Comparison of ENCODE assay signal across 9 cellular contexts in genomic region chr16:70577256-70577698, GRCh38. TPM values are rescaled to one million over a fixed set of nuclear protein-coding genes. Genes with fewer than 3 reads are reported as not detected.
DNase-seq lines count a peak whose midpoint lies in the region; ATAC-seq and TF ChIP-seq lines count a peak whose summit lies in the region.
"Had no signal": no experiment of that assay in that cellular context is flagged by ENCODE, and none has a peak within 500 bp of the region (broad histone marks: within the 10 kb centered on the region; RNA-seq: fewer than 3 reads in every experiment).

No MANE protein-coding gene starts in this region.

- CTCF ChIA-PET in activated CD8-positive, alpha-beta T cell treated with anti-CD3 and anti-CD28 coated beads for 36 hours (lab: Charles Lee), result no interaction called here
- CTCF ChIA-PET in activated CD8-positive, alpha-beta T cell treated with anti-CD3 and anti-CD28 coated beads, Interleukin-2, amount 10 ng/mL, durations not matched to agents 7 days and 5 days (lab: Charles Lee), result interaction anchor here (1.9 kb wide), 1 partner anchor 68 kb away, joined by 4 read pairs; no protein-coding TSS in a partner anchor

- H3K9me3 Mint-ChIP-seq in activated CD8-positive, alpha-beta T cell treated with anti-CD3 and anti-CD28 coated beads for 36 hours, result no peaks in the 10 kb centered on the region
- no peaks in the 10 kb centered on the region for H3K9me3 Mint-ChIP-seq in activated CD8-positive, alpha-beta T cell treated with anti-CD3 and anti-CD28 coated beads, Interleukin-2, amount 10 ng/mL, durations not matched to agents 7 days and 5 days (ENCODE audit: insufficient read depth)
- no peaks in the 10 kb centered on the region for H3K9me3 Mint-ChIP-seq in stimulated activated naive B cell treated with anti-CD40 and anti-IgM and Interleukin-4, amounts not matched to agents 10 μg/mL and 1 μg/mL and 100 μg/mL, for 72 hours
- H3K9me3 Mint-ChIP-seq in T-helper 2 cell treated with Interferon-gamma antibody and Interleukin-4, amounts not matched to agents 5 μg/mL and 100 μg/mL, for 36 hours, result no peaks in the 10 kb centered on the region
- H3K9me3 Mint-ChIP-seq: activated naive CD4-positive, alpha-beta T cell treated with anti-CD3 and anti-CD28 coated beads, Interleukin-2, amount 50 U/mL, for 24 hours had no signal

- H3K36me3 Mint-ChIP-seq in activated CD8-positive, alpha-beta T cell treated with anti-CD3 and anti-CD28 coated beads for 36 hours (ENCODE audit: low read depth), result peaks cover 28% of the 10 kb centered on the region
- H3K36me3 Mint-ChIP-seq in activated CD8-positive, alpha-beta T cell treated with anti-CD3 and anti-CD28 coated beads, Interleukin-2, amount 10 ng/mL, durations not matched to agents 7 days and 5 days (ENCODE audit: low read depth), result peaks cover 32% of the 10 kb centered on the region
- H3K36me3 Mint-ChIP-seq in stimulated activated naive B cell treated with anti-CD40 and anti-IgM and Interleukin-4, amounts not matched to agents 10 μg/mL and 1 μg/mL and 100 μg/mL, for 72 hours, result peaks cover 18 to 28% of the 10 kb centered on the region in 2 donors
- peaks cover 23% of the 10 kb centered on the region for H3K36me3 Mint-ChIP-seq in T-helper 2 cell treated with Interferon-gamma antibody and Interleukin-4, amounts not matched to agents 5 μg/mL and 100 μg/mL, for 36 hours (ENCODE audit: low read depth)

- H3K4me3 Mint-ChIP-seq in activated CD8-positive, alpha-beta T cell treated with anti-CD3 and anti-CD28 coated beads for 36 hours, result no peak overlapping the region
- no peak overlapping the region for H3K4me3 Mint-ChIP-seq in activated CD8-positive, alpha-beta T cell treated with anti-CD3 and anti-CD28 coated beads, Interleukin-2, amount 10 ng/mL, durations not matched to agents 7 days and 5 days
- H3K4me3 Mint-ChIP-seq in stimulated activated naive B cell treated with anti-CD40 and anti-IgM and Interleukin-4, amounts not matched to agents 10 μg/mL and 1 μg/mL and 100 μg/mL, for 72 hours, result no peak overlapping the region
- H3K4me3 Mint-ChIP-seq in T-helper 2 cell treated with Interferon-gamma antibody and Interleukin-4, amounts not matched to agents 5 μg/mL and 100 μg/mL, for 36 hours, result no peak overlapping the region
- H3K4me3 Mint-ChIP-seq: activated naive CD4-positive, alpha-beta T cell treated with anti-CD3 and anti-CD28 coated beads, Interleukin-2, amount 50 U/mL, for 24 hours had no signal

- no peak overlapping the region for H3K27ac Mint-ChIP-seq in activated CD8-positive, alpha-beta T cell treated with anti-CD3 and anti-CD28 coated beads for 36 hours
- H3K27ac Mint-ChIP-seq in activated CD8-positive, alpha-beta T cell treated with anti-CD3 and anti-CD28 coated beads, Interleukin-2, amount 10 ng/mL, durations not matched to agents 7 days and 5 days, result no peak overlapping the region
- peak overlapping the region; percentile 53 for H3K27ac Mint-ChIP-seq in stimulated activated naive B cell treated with anti-CD40 and anti-IgM and Interleukin-4, amounts not matched to agents 10 μg/mL and 1 μg/mL and 100 μg/mL, for 72 hours
- no peak overlapping the region for H3K27ac Mint-ChIP-seq in T-helper 2 cell treated with Interferon-gamma antibody and Interleukin-4, amounts not matched to agents 5 μg/mL and 100 μg/mL, for 36 hours

- peak; percentile 26 for DNase-seq in activated CD8-positive, alpha-beta T cell treated with anti-CD3 and anti-CD28 coated beads for 36 hours
- DNase-seq in activated CD8-positive, alpha-beta T cell treated with anti-CD3 and anti-CD28 coated beads, Interleukin-2, amount 10 ng/mL, durations not matched to agents 7 days and 5 days, result no peak
- DNase-seq in SW 1271 (lab: John Stamatoyannopoulos, UW), result peak; percentile 48 to 76
- DNase-seq in fibroblast of peridontal ligament (ENCODE audit: extremely low read depth), result peak; percentile 67
- no peak for DNase-seq in stimulated activated naive B cell treated with anti-CD40 and anti-IgM and Interleukin-4, amounts not matched to agents 10 μg/mL and 1 μg/mL and 100 μg/mL, for 72 hours
- DNase-seq in activated CD4-positive, alpha-beta T cell treated with anti-CD3 and anti-CD28 coated beads for 48 hours, result no peak
- no peak for DNase-seq in GM19238 (ENCODE audit: insufficient read length, low spot score)
- DNase-seq in T-helper 2 cell treated with Interferon-gamma antibody and Interleukin-4, amounts not matched to agents 5 μg/mL and 100 μg/mL, for 36 hours (ENCODE audit: low spot score), result no peak

- no peak for TF ChIP-seq CTCF in activated CD8-positive, alpha-beta T cell treated with anti-CD3 and anti-CD28 coated beads for 36 hours (IDR thresholded peaks at IDR 0.05)

- H3K4me1 Mint-ChIP-seq in activated CD8-positive, alpha-beta T cell treated with anti-CD3 and anti-CD28 coated beads for 36 hours (ENCODE audit: low read depth), result peaks cover 23% of the 10 kb centered on the region
- H3K4me1 Mint-ChIP-seq in activated CD8-positive, alpha-beta T cell treated with anti-CD3 and anti-CD28 coated beads, Interleukin-2, amount 10 ng/mL, durations not matched to agents 7 days and 5 days (ENCODE audit: low read depth), result peaks cover 9% of the 10 kb centered on the region
- peaks cover 9 to 20% of the 10 kb centered on the region in 2 donors for H3K4me1 Mint-ChIP-seq in stimulated activated naive B cell treated with anti-CD40 and anti-IgM and Interleukin-4, amounts not matched to agents 10 μg/mL and 1 μg/mL and 100 μg/mL, for 72 hours
- H3K4me1 Mint-ChIP-seq in T-helper 2 cell treated with Interferon-gamma antibody and Interleukin-4, amounts not matched to agents 5 μg/mL and 100 μg/mL, for 36 hours (ENCODE audit: low read depth), result peaks cover 3% of the 10 kb centered on the region

- no peaks in the 10 kb centered on the region for H3K27me3 Mint-ChIP-seq in activated CD8-positive, alpha-beta T cell treated with anti-CD3 and anti-CD28 coated beads for 36 hours
- H3K27me3 Mint-ChIP-seq in activated CD8-positive, alpha-beta T cell treated with anti-CD3 and anti-CD28 coated beads, Interleukin-2, amount 10 ng/mL, durations not matched to agents 7 days and 5 days (ENCODE audit: low read depth), result no peaks in the 10 kb centered on the region
- no peaks in the 10 kb centered on the region for H3K27me3 Mint-ChIP-seq in stimulated activated naive B cell treated with anti-CD40 and anti-IgM and Interleukin-4, amounts not matched to agents 10 μg/mL and 1 μg/mL and 100 μg/mL, for 72 hours
- H3K27me3 Mint-ChIP-seq in T-helper 2 cell treated with Interferon-gamma antibody and Interleukin-4, amounts not matched to agents 5 μg/mL and 100 μg/mL, for 36 hours (ENCODE audit: low read depth), result no peaks in the 10 kb centered on the region
- H3K27me3 Mint-ChIP-seq: activated naive CD4-positive, alpha-beta T cell treated with anti-CD3 and anti-CD28 coated beads, Interleukin-2, amount 50 U/mL, for 24 hours had no signal

- POLR2A ChIA-PET in activated CD8-positive, alpha-beta T cell treated with anti-CD3 and anti-CD28 coated beads for 36 hours (lab: Charles Lee), result interaction anchor here (1.0 to 1.6 kb wide), 3 partner anchors 9 to 15 kb away, joined by 3 to 5 read pairs (median 3); no protein-coding TSS in a partner anchor
- POLR2A ChIA-PET in activated CD8-positive, alpha-beta T cell treated with anti-CD3 and anti-CD28 coated beads, Interleukin-2, amount 10 ng/mL, durations not matched to agents 7 days and 5 days (lab: Charles Lee), result no interaction called here

- intact Hi-C loops in activated CD8-positive, alpha-beta T cell treated with anti-CD3 and anti-CD28 coated beads for 36 hours (cut with micrococcal nuclease), result no loop called here

- ATAC-seq in activated CD8-positive, alpha-beta T cell treated with anti-CD3 and anti-CD28 coated beads for 36 hours, result peak; percentile 20
- no peak for ATAC-seq in activated CD8-positive, alpha-beta T cell treated with anti-CD3 and anti-CD28 coated beads, Interleukin-2, amount 10 ng/mL, durations not matched to agents 7 days and 5 days
- ATAC-seq in stimulated activated naive B cell treated with anti-CD40 and anti-IgM and Interleukin-4, amounts not matched to agents 10 μg/mL and 1 μg/mL and 100 μg/mL, for 72 hours (replicated peaks), result peak; percentile 18 to 34

RNA-seq across cellular contexts. Expression of gene SF3B3, which starts 53.7 kb away (rescaled TPM):
- 100 to 1,000 TPM; 543 to 552 TPM for total RNA-seq in activated CD8-positive, alpha-beta T cell treated with anti-CD3 and anti-CD28 coated beads for 36 hours
- 100 to 1,000 TPM; 399 to 420 TPM for total RNA-seq in activated CD8-positive, alpha-beta T cell treated with anti-CD3 and anti-CD28 coated beads, Interleukin-2, amount 10 ng/mL, durations not matched to agents 7 days and 5 days

RNA-seq across cellular contexts. Expression of gene COG4, which starts 53.9 kb away (rescaled TPM):
- total RNA-seq in activated CD8-positive, alpha-beta T cell treated with anti-CD3 and anti-CD28 coated beads for 36 hours, result 10 to 100 TPM; 38.0 to 39.0 TPM
- 10 to 100 TPM; 62.1 to 71.3 TPM for total RNA-seq in activated CD8-positive, alpha-beta T cell treated with anti-CD3 and anti-CD28 coated beads, Interleukin-2, amount 10 ng/mL, durations not matched to agents 7 days and 5 days

Comparison
In these comparisons a context has a peak if more than half of its experiments do, and no peak if none do; other contexts are left out.
1. DNase-seq: peak in activated CD8-positive, alpha-beta T cell treated with anti-CD3 and anti-CD28 coated beads for 36 hours (single experiment), SW 1271 (2 of 2) and fibroblast of peridontal ligament (single experiment); none in activated CD8-positive, alpha-beta T cell treated with anti-CD3 and anti-CD28 coated beads, Interleukin-2, amount 10 ng/mL, durations not matched to agents 7 days and 5 days (single experiment), stimulated activated naive B cell treated with anti-CD40 and anti-IgM and Interleukin-4, amounts not matched to agents 10 μg/mL and 1 μg/mL and 100 μg/mL, for 72 hours (single experiment), activated CD4-positive, alpha-beta T cell treated with anti-CD3 and anti-CD28 coated beads for 48 hours (single experiment), GM19238 (single experiment) and T-helper 2 cell treated with Interferon-gamma antibody and Interleukin-4, amounts not matched to agents 5 μg/mL and 100 μg/mL, for 36 hours (single experiment).